ENCODE assay signal across 20 cellular contexts in the genomic region with DNA sequence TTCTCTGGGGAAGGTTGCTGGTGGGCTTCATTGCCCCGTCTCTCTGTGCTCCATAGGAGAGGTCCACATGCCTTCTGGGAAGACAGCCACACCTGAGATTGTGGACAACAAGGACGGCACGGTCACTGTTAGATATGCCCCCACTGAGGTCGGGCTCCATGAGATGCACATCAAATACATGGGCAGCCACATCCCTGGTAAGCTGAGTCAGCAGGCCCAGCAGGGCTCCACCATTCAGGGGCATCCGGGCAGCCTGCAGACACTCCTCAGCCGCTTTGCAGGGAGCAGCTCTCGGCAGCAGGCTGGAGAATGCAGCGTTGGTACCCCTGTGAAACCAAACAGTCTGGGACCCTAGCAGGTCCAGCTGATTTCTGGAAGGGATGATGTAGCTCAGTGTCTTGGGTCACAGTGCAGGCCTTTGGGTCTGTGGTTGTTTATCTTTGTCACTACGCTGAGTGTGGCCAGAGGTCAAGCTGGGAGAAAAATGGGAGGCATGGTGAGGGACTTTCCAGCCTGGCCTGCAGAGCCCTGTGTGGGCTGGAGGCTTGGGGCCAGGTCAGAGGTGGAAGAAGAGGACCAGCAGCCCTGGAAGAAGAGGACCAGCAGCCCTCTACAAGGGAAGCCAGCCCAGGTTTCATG.
DNase-seq lines count a peak whose midpoint lies in the region; ATAC-seq and TF ChIP-seq lines count a peak whose summit lies in the region.
"Had no signal": no experiment of that assay in that cellular context is flagged by ENCODE, and none has a peak within 500 bp of the region (broad histone marks: within the 10 kb centered on the region; RNA-seq: fewer than 3 reads in every experiment).

No MANE protein-coding gene starts in this region.

- H2BK120ac ChIP-seq in mesenchymal stem cell (ENCODE audit: low read depth, low read length), result no peak overlapping the region

- peak overlapping the region in 1 of 2 experiments; percentile 93 for H3K14ac ChIP-seq in mesenchymal stem cell (ENCODE audit: low read length in 2 of 2)

- ATAC-seq in upper lobe of right lung, result peak; percentile 11
- ATAC-seq: CD8-positive, alpha-beta T cell had no signal

- 67% methylated on average over 4 of the region's 9 CpGs for WGBS in esophagus muscularis mucosa
- WGBS in mesenchymal stem cell, result 78% methylated on average over 9 of the region's 9 CpGs

- peaks cover 25% of the 10 kb centered on the region for H3K79me1 ChIP-seq in mesenchymal stem cell (replicated peaks; ENCODE audit: low read length, poor library complexity, severe bottlenecking)

- H3K9me3 ChIP-seq in esophagus muscularis mucosa (no peaks in the 10 kb centered on the region), mesenchymal stem cell (ENCODE audit: control insufficient read depth, low read length) (no peaks in the 10 kb centered on the region), upper lobe of right lung (no peaks in the 10 kb centered on the region), colonic mucosa (no peaks in the 10 kb centered on the region)
- H3K9me3 ChIP-seq: MG63, thoracic aorta had no signal

- H2AFZ ChIP-seq in mesenchymal stem cell (ENCODE audit: low read depth, low read length), result no peak overlapping the region

- H3K23ac ChIP-seq in mesenchymal stem cell (ENCODE audit: low read length in 2 of 2), result no peak overlapping the region

- H2BK12ac ChIP-seq in mesenchymal stem cell (ENCODE audit: low read length in 2 of 2), result no peak overlapping the region

- peak overlapping the region; percentile 13 for H2AK5ac ChIP-seq in mesenchymal stem cell (ENCODE audit: low read length, severe bottlenecking)

- H3K27me3 ChIP-seq in esophagus muscularis mucosa (no peaks in the 10 kb centered on the region), mesenchymal stem cell (ENCODE audit: control insufficient read depth in 1 of 2, insufficient read depth in 1 of 2, low read length in 2 of 2) (no peaks in the 10 kb centered on the region), upper lobe of right lung (no peaks in the 10 kb centered on the region), colonic mucosa (no peaks in the 10 kb centered on the region)
- H3K27me3 ChIP-seq: MG63 had no signal

- H3K4ac ChIP-seq in mesenchymal stem cell (ENCODE audit: low read depth in 1 of 2, low read length in 2 of 2), result no peak overlapping the region

- TF ChIP-seq CTCF in esophagus muscularis mucosa (IDR thresholded peaks at IDR 0.05), result no peak
- TF ChIP-seq CTCF in upper lobe of right lung (IDR thresholded peaks at IDR 0.05), result no peak
- TF ChIP-seq CTCF in colonic mucosa (IDR thresholded peaks at IDR 0.05), result no peak

- H3K4me3 ChIP-seq in esophagus muscularis mucosa (no peak overlapping the region), mesenchymal stem cell (ENCODE audit: insufficient read depth in 1 of 2, low read depth in 1 of 2, low read length in 2 of 2) (no peak overlapping the region), upper lobe of right lung (no peak overlapping the region), colonic mucosa (no peak overlapping the region)
- H3K4me3 ChIP-seq: MG63, SK-N-MC, thoracic aorta had no signal

- intact Hi-C loops in esophagus muscularis mucosa (cut with DNase I) (no loop called here), upper lobe of right lung (cut with DNase I) (no loop called here), colonic mucosa (cut with DNase I) (no loop called here), head of caudate nucleus (cut with DNase I) (no loop called here), cardiac septum (cut with DNase I) (no loop called here)

- H3K4me2 ChIP-seq in mesenchymal stem cell (ENCODE audit: low read length, poor library complexity, severe bottlenecking), result no peak overlapping the region

- no peak overlapping the region for H3K9ac ChIP-seq in mesenchymal stem cell (ENCODE audit: low read length)
- H3K9ac ChIP-seq in colonic mucosa (ENCODE audit: low read depth in 2 of 2, low read length in 2 of 2), result no peak overlapping the region

- peaks cover 0 to 20% (median 11%) of the 10 kb centered on the region in 4 donors for H3K4me1 ChIP-seq in esophagus muscularis mucosa
- peaks cover 10% of the 10 kb centered on the region for H3K4me1 ChIP-seq in mesenchymal stem cell (ENCODE audit: control insufficient read depth, insufficient read depth, low read depth, low read length)
- no peaks in the 10 kb centered on the region for H3K4me1 ChIP-seq in upper lobe of right lung
- H3K4me1 ChIP-seq in colonic mucosa, result no peaks in the 10 kb centered on the region

- TF ChIP-seq EP300 in esophagus muscularis mucosa (IDR thresholded peaks at IDR 0.05), result no peak

- H2BK5ac ChIP-seq in mesenchymal stem cell (ENCODE audit: low read depth, low read length, poor library complexity, severe bottlenecking), result no peak overlapping the region

- no peak overlapping the region for H4K91ac ChIP-seq in mesenchymal stem cell (ENCODE audit: low read length)

- H3K27ac ChIP-seq in esophagus muscularis mucosa (replicated peaks in 1 of 4) (peak overlapping the region in 3 of 4 donors; percentile 30 to 45 (median 40)), mesenchymal stem cell (ENCODE audit: low read length, poor library complexity, severe bottlenecking) (no peak overlapping the region), upper lobe of right lung (no peak overlapping the region), colonic mucosa (no peak overlapping the region)
- H3K27ac ChIP-seq: SK-N-MC had no signal

- no peak for TF ChIP-seq POLR2A in esophagus muscularis mucosa (IDR thresholded peaks at IDR 0.05; ENCODE audit: low read depth)

- DNase-seq in RPMI7951 (ENCODE audit: low read depth), result peak; percentile 11
- no peak for DNase-seq in esophagus muscularis mucosa (ENCODE audit: extremely low spot score)
- peak; percentile 74 for DNase-seq in mesenchymal stem cell
- DNase-seq in upper lobe of right lung, result no peak
- DNase-seq in colonic mucosa, result no peak
- no peak for DNase-seq in head of caudate nucleus
- DNase-seq in cardiac septum (ENCODE audit: low spot score), result no peak
- DNase-seq: activated CD4-positive, alpha-beta T cell treated with anti-CD3 and anti-CD28 coated beads for 4 hours; activated naive CD4-positive, alpha-beta T cell treated with anti-CD3 and anti-CD28 coated beads, Interleukin-2, amount 10 ng/mL, durations not matched to agents 7 days and 5 days; CD8-positive, alpha-beta T cell; DMS153; KBM-7; MG63; NCI-H1436; NCI-H510A treated with DMSO at 0.1 percent for 48 hours; retina; RPMI8226; stimulated activated naive CD4-positive, alpha-beta T cell had no signal

- H4K8ac ChIP-seq in mesenchymal stem cell (ENCODE audit: low read length), result peak overlapping the region; percentile 59

- no peak overlapping the region for H2BK15ac ChIP-seq in mesenchymal stem cell (ENCODE audit: low read depth, poor library complexity, severe bottlenecking)

- no peak overlapping the region for H3K18ac ChIP-seq in mesenchymal stem cell (ENCODE audit: low read depth in 1 of 2, low read length in 2 of 2)

- peaks cover 62 to 100% (median 84%) of the 10 kb centered on the region in 4 donors for H3K36me3 ChIP-seq in esophagus muscularis mucosa
- peaks cover 69 to 81% of the 10 kb centered on the region in 2 experiments for H3K36me3 ChIP-seq in mesenchymal stem cell (ENCODE audit: control insufficient read depth in 1 of 2, insufficient read depth in 2 of 2, low read depth in 1 of 2, low read length in 2 of 2)
- H3K36me3 ChIP-seq in upper lobe of right lung, result peaks cover 64% of the 10 kb centered on the region
- H3K36me3 ChIP-seq in colonic mucosa, result peaks cover 26% of the 10 kb centered on the region

Comparison
In these comparisons a context has a peak if more than half of its experiments do, and no peak if none do; other contexts are left out.
1. DNase-seq: peak in RPMI7951 (single experiment) and mesenchymal stem cell (single experiment); none in esophagus muscularis mucosa (single experiment), upper lobe of right lung (single experiment), colonic mucosa (single experiment), head of caudate nucleus (0 of 42) and cardiac septum (single experiment).
2. H3K27ac ChIP-seq: peak in esophagus muscularis mucosa (3 of 4); none in mesenchymal stem cell (single experiment), upper lobe of right lung (single experiment) and colonic mucosa (single experiment).